In genomic region chr4:105146286-105147219, GRCh38 we compare ENCODE assay signal across 1 cellular context.
A peak's percentile ranks its signal among the peaks of the same experiment; 100 is the strongest.
TF ChIP-seq lines count a peak whose summit lies in the region.

TET2 (plus strand) TSS chr4:105146876; CDS start chr4:105233943, 87,067 bp downstream.

TF ChIP-seq in GM12878, 131 proteins besides CTCF, POLR2A, EP300 and RAD21 (continued from another document and continues in another):
- peak; percentile 72; the same call in 1 of the 2 replicates for TF ChIP-seq ZNF687 (IDR thresholded peaks at IDR 0.05)
- no peak for TF ChIP-seq ELK1 (IDR thresholded peaks at IDR 0.05; ENCODE audit: low read depth, low read length)
- TF ChIP-seq ZSCAN29 (IDR thresholded peaks at IDR 0.05) = peak; percentile 61; the same call in 1 of the 2 replicates
- peak; percentile 64 for TF ChIP-seq NKRF (conservative IDR thresholded peaks at IDR 0.05)
- TF ChIP-seq CBX5 (IDR thresholded peaks at IDR 0.05; ENCODE audit: low read depth) = no peak
- TF ChIP-seq POLR2AphosphoS5 (IDR thresholded peaks at IDR 0.05; ENCODE audit: low read length) = peak; percentile 91
- peak; percentile 93; the same call in 1 of the 2 replicates for TF ChIP-seq ASH2L (IDR thresholded peaks at IDR 0.05; ENCODE audit: borderline replicate concordance, low read depth)
- TF ChIP-seq POLR2AphosphoS2 (IDR thresholded peaks at IDR 0.05; ENCODE audit: low read depth, low read length) = peak; percentile 64
- TF ChIP-seq DPF2 (IDR thresholded peaks at IDR 0.05) = peak; percentile 91
- TF ChIP-seq SP1 (IDR thresholded peaks at IDR 0.05; ENCODE audit: low read depth, low read length) = no peak
- peak; percentile 88 for TF ChIP-seq CREM (IDR thresholded peaks at IDR 0.05; ENCODE audit: low read depth)
- no peak for TF ChIP-seq ZNF592 (IDR thresholded peaks at IDR 0.05)
- no peak for TF ChIP-seq RFX5 (IDR thresholded peaks at IDR 0.05; ENCODE audit: low read depth, low read length)
- TF ChIP-seq FOS (IDR thresholded peaks at IDR 0.05; ENCODE audit: borderline replicate concordance, extremely low read depth, insufficient read length) = no peak
- no peak for TF ChIP-seq CHD1 (IDR thresholded peaks at IDR 0.05; ENCODE audit: low read depth, low read length)
- no peak for TF ChIP-seq ESRRA (IDR thresholded peaks at IDR 0.05; ENCODE audit: low read length)
- peak; percentile 81; the same call in 1 of the 2 replicates for TF ChIP-seq ZNF217 (IDR thresholded peaks at IDR 0.05)
- TF ChIP-seq ZNF622 (IDR thresholded peaks at IDR 0.05) = no peak
- no peak for TF ChIP-seq SMC3 (IDR thresholded peaks at IDR 0.05; ENCODE audit: borderline replicate concordance, low read length)
- TF ChIP-seq BCL3 (IDR thresholded peaks at IDR 0.05; ENCODE audit: borderline replicate concordance, insufficient read depth, low read depth, low read length, poor library complexity, severe bottlenecking) = no peak
- TF ChIP-seq IKZF1 (conservative IDR thresholded peaks at IDR 0.05) = peak; percentile 97
- no peak for TF ChIP-seq IRF4 (IDR thresholded peaks at IDR 0.05; ENCODE audit: low read depth, low read length)
- no peak for TF ChIP-seq STAT3 (IDR thresholded peaks at IDR 0.05; ENCODE audit: low read depth, low read length)
- peak; percentile 52 for TF ChIP-seq SKIL (IDR thresholded peaks at IDR 0.05; ENCODE audit: low read depth, poor library complexity, severe bottlenecking)
- no peak for TF ChIP-seq STAT1 (conservative IDR thresholded peaks at IDR 0.05)
- no peak for TF ChIP-seq HDAC2 (IDR thresholded peaks at IDR 0.05)
- TF ChIP-seq MAX (IDR thresholded peaks at IDR 0.05; ENCODE audit: low read depth, low read length) = 0 out of 2 replicates have a peak, but pooled peaks have one; percentile 12
- TF ChIP-seq ZBTB4 (CRISPR knock-in tag; IDR thresholded peaks at IDR 0.05) = no peak
- no peak for TF ChIP-seq RAD51 (IDR thresholded peaks at IDR 0.05)
- no peak; the same call in 1 of the 2 replicates for TF ChIP-seq ZNF207 (IDR thresholded peaks at IDR 0.05; ENCODE audit: borderline replicate concordance)
- TF ChIP-seq SUZ12 (IDR thresholded peaks at IDR 0.05; ENCODE audit: unreplicated experiment) = no peak
- no peak for TF ChIP-seq USF1 (IDR thresholded peaks at IDR 0.05; ENCODE audit: borderline replicate concordance, extremely low read length, insufficient read depth, low read depth, low read length)
- no peak for TF ChIP-seq KDM1A (IDR thresholded peaks at IDR 0.05; ENCODE audit: borderline replicate concordance)
- no peak for TF ChIP-seq KAT2A (conservative IDR thresholded peaks at IDR 0.05; ENCODE audit: control insufficient read depth, low read depth, low read length)
- no peak for TF ChIP-seq CBFB (IDR thresholded peaks at IDR 0.05; ENCODE audit: low read depth)
- no peak for TF ChIP-seq JUNB (IDR thresholded peaks at IDR 0.05)
- no peak for TF ChIP-seq NFYA (IDR thresholded peaks at IDR 0.05; ENCODE audit: borderline replicate concordance, low read depth, low read length)
- no peak for TF ChIP-seq HCFC1 (IDR thresholded peaks at IDR 0.05; ENCODE audit: low read length)
- TF ChIP-seq HDGF (IDR thresholded peaks at IDR 0.05) = no peak
- no peak for TF ChIP-seq NR2C2 (IDR thresholded peaks at IDR 0.05; ENCODE audit: borderline replicate concordance, control insufficient read depth, insufficient read length, low read depth)
- TF ChIP-seq FOXM1 (IDR thresholded peaks at IDR 0.05; ENCODE audit: low read depth, low read length) = no peak; the same call in 1 of the 2 replicates
